Comparison of ENCODE assay signal across 13 cellular contexts in the genomic region with DNA sequence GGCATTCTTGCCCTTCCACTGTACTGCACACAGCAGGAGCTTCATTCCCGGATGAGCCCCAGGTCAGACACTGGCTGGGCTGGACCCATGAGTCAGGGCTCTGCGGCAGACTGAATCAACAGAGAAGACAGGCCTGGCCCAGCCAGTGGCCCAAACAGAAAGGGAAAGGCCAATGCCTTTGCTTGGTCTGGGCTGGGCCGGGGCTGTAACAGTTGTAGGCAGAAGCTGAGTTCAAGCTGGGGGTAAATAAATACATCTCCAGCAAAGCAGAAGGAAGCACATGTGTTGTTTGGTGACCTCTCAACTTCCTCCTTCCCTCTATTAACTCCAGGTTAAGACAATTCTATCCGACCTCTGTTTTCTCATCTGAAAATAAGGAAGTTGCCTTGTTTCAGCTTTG. TPM values are rescaled to one million over a fixed set of nuclear protein-coding genes. Genes with fewer than 3 reads are reported as not detected.
DNase-seq lines count a peak whose midpoint lies in the region; ATAC-seq and TF ChIP-seq lines count a peak whose summit lies in the region.
"Had no signal": no experiment of that assay in that cellular context is flagged by ENCODE, and none has a peak within 500 bp of the region (broad histone marks: within the 10 kb centered on the region; RNA-seq: fewer than 3 reads in every experiment).

No MANE protein-coding gene starts in this region.

- ATAC-seq in effector memory CD8-positive, alpha-beta T cell (replicated peaks): peak; percentile 52
- peak; percentile 93 for ATAC-seq in naive thymus-derived CD4-positive, alpha-beta T cell

- H3K9me3 Mint-ChIP-seq in CD14-positive monocyte: peaks cover 8 to 24% (median 20%) of the 10 kb centered on the region in 7 donors
- peaks cover 0 to 5% of the 10 kb centered on the region in 2 donors for H3K9me3 Mint-ChIP-seq in effector memory CD8-positive, alpha-beta T cell
- peaks cover 0 to 38% (median 16%) of the 10 kb centered on the region in 11 donors for H3K9me3 Mint-ChIP-seq in naive thymus-derived CD4-positive, alpha-beta T cell

- peak overlapping the region; percentile 60 to 63 for H3K4me3 Mint-ChIP-seq in CD14-positive monocyte
- no peak overlapping the region for H3K4me3 Mint-ChIP-seq in effector memory CD8-positive, alpha-beta T cell
- H3K4me3 Mint-ChIP-seq in naive thymus-derived CD4-positive, alpha-beta T cell: no peak overlapping the region

- H3K27ac Mint-ChIP-seq in CD14-positive monocyte: peak overlapping the region; percentile 96 to 99 (median 96)
- H3K27ac Mint-ChIP-seq in effector memory CD8-positive, alpha-beta T cell: no peak overlapping the region
- H3K27ac Mint-ChIP-seq in naive thymus-derived CD4-positive, alpha-beta T cell: no peak overlapping the region

- intact Hi-C loops in CD14-positive monocyte (cut with micrococcal nuclease): loop anchor here (2.0 to 10.0 kb wide), 2 partner anchors 54 to 74 kb away; no protein-coding TSS in a partner anchor
- intact Hi-C loops in naive thymus-derived CD4-positive, alpha-beta T cell (cut with micrococcal nuclease): no loop called here

- no peak overlapping the region for H3K27ac ChIP-seq in naive thymus-derived CD4-positive, alpha-beta T cell (ENCODE audit: low read depth, low read length)
- H3K27ac ChIP-seq: ascending aorta, GM23248 had no signal

- H3K36me3 ChIP-seq in naive thymus-derived CD4-positive, alpha-beta T cell (ENCODE audit: control insufficient read depth in 2 of 3, insufficient read depth in 3 of 3, low read length in 3 of 3): no peaks in the 10 kb centered on the region
- H3K36me3 ChIP-seq: ascending aorta had no signal

- no peaks in the 10 kb centered on the region for H3K4me1 ChIP-seq in naive thymus-derived CD4-positive, alpha-beta T cell (ENCODE audit: control insufficient read depth in 2 of 2, insufficient read depth in 2 of 2, low read length in 2 of 2)
- H3K4me1 ChIP-seq: ascending aorta had no signal

- H3K9me3 ChIP-seq in naive thymus-derived CD4-positive, alpha-beta T cell (ENCODE audit: control insufficient read depth in 2 of 3, low read length in 3 of 3): peaks cover 0 to 13% (median 0%) of the 10 kb centered on the region in 3 experiments
- H3K9me3 ChIP-seq: ascending aorta had no signal

- CTCF ChIA-PET in naive thymus-derived CD4-positive, alpha-beta T cell (lab: Charles Lee): no interaction called here

- H3K27me3 ChIP-seq in naive thymus-derived CD4-positive, alpha-beta T cell (ENCODE audit: control insufficient read depth in 2 of 2, insufficient read depth in 2 of 2, low read length in 2 of 2): no peaks in the 10 kb centered on the region
- H3K27me3 ChIP-seq: ascending aorta had no signal

- H3K4me1 Mint-ChIP-seq in CD14-positive monocyte: peaks cover 52% of the 10 kb centered on the region
- H3K4me1 Mint-ChIP-seq in effector memory CD8-positive, alpha-beta T cell (ENCODE audit: low read depth in 2 of 2): no peaks in the 10 kb centered on the region
- peaks cover 0 to 4% (median 0%) of the 10 kb centered on the region in 7 donors for H3K4me1 Mint-ChIP-seq in naive thymus-derived CD4-positive, alpha-beta T cell

- H3K4me3 ChIP-seq in naive thymus-derived CD4-positive, alpha-beta T cell (ENCODE audit: low read length): no peak overlapping the region
- H3K4me3 ChIP-seq: ascending aorta, esophagus squamous epithelium, GM23248 had no signal

- TF ChIP-seq CTCF in CD14-positive monocyte (IDR thresholded peaks at IDR 0.05): no peak

- peaks cover 0 to 11% (median 3%) of the 10 kb centered on the region in 3 donors for H3K27me3 Mint-ChIP-seq in CD14-positive monocyte (ENCODE audit: low read depth in 3 of 3)
- H3K27me3 Mint-ChIP-seq in effector memory CD8-positive, alpha-beta T cell: peaks cover 9 to 55% of the 10 kb centered on the region in 2 donors
- H3K27me3 Mint-ChIP-seq in naive thymus-derived CD4-positive, alpha-beta T cell: peaks cover 0 to 19% (median 9%) of the 10 kb centered on the region in 5 donors

- peaks cover 3% of the 10 kb centered on the region in 2 donors for H3K36me3 Mint-ChIP-seq in CD14-positive monocyte
- no peaks in the 10 kb centered on the region for H3K36me3 Mint-ChIP-seq in effector memory CD8-positive, alpha-beta T cell (ENCODE audit: insufficient read depth)
- H3K36me3 Mint-ChIP-seq in naive thymus-derived CD4-positive, alpha-beta T cell: peaks cover 0 to 18% (median 1%) of the 10 kb centered on the region in 5 donors

- DNase-seq in CD14-positive monocyte (ENCODE audit: low spot score) (peak; percentile 95), NOMO-1 treated with dmso at 0.1 percent for 144 hours (lab: John Stamatoyannopoulos, UW; ENCODE audit: unreplicated experiment) (peak; percentile 89), NCI-H146 treated with DMSO at 0.1 percent for 48 hours (lab: John Stamatoyannopoulos, UW; ENCODE audit: unreplicated experiment) (no peak), GM19240 (ENCODE audit: insufficient read length, low spot score) (no peak), NCI-H1436 treated with DMSO at 0.1 percent for 48 hours (lab: John Stamatoyannopoulos, UW) (no peak), NCI-H2081 (lab: John Stamatoyannopoulos, UW) (no peak)
- DNase-seq in effector memory CD8-positive, alpha-beta T cell: no peak
- peak in 1 of 9 donors; percentile 13 for DNase-seq in naive thymus-derived CD4-positive, alpha-beta T cell
- DNase-seq: esophagus squamous epithelium, GM23248, NCI-H1048 had no signal

- POLR2A ChIA-PET in naive thymus-derived CD4-positive, alpha-beta T cell (lab: Charles Lee): no interaction called here

RNA-seq across cellular contexts. Expression of a gene that starts 1.8 kb away (rescaled TPM):
- under 1 TPM; 0.05 to 0.11 TPM for polyA plus RNA-seq in CD14-positive monocyte
- total RNA-seq in naive thymus-derived CD4-positive, alpha-beta T cell: under 1 TPM in 3 of 5 experiments, not detected in 2; 0.11 to 0.60 (median 0.37) TPM
- under 1 TPM in 1 of 2 donors, not detected in 1; 0.18 TPM for polyA plus RNA-seq in naive thymus-derived CD4-positive, alpha-beta T cell
- total RNA-seq: ascending aorta, esophagus squamous epithelium, GM23248 had no signal
- polyA plus RNA-seq: GM23248 had no signal

RNA-seq across cellular contexts. Expression of a gene that starts 11.7 kb away (rescaled TPM):
- polyA plus RNA-seq in CD14-positive monocyte: not detected
- not detected for total RNA-seq in naive thymus-derived CD4-positive, alpha-beta T cell
- not detected for polyA plus RNA-seq in naive thymus-derived CD4-positive, alpha-beta T cell
- total RNA-seq: ascending aorta; GM23248; T-helper 2 cell treated with Interferon-gamma antibody and Interleukin-4, amounts not matched to agents 100 ng/mL and 5 ng/mL, for 36 hours had no signal
- polyA plus RNA-seq: GM23248 had no signal

Comparison
In these comparisons a context has a peak if more than half of its experiments do, and no peak if none do; other contexts are left out.
1. DNase-seq: peak in CD14-positive monocyte (single experiment) and NOMO-1 treated with dmso at 0.1 percent for 144 hours (single experiment); none in effector memory CD8-positive, alpha-beta T cell (0 of 3), NCI-H146 treated with DMSO at 0.1 percent for 48 hours (single experiment), GM19240 (single experiment), NCI-H1436 treated with DMSO at 0.1 percent for 48 hours (single experiment) and NCI-H2081 (0 of 2).
2. H3K27ac Mint-ChIP-seq: peak in CD14-positive monocyte (7 of 7); none in effector memory CD8-positive, alpha-beta T cell (0 of 2) and naive thymus-derived CD4-positive, alpha-beta T cell (0 of 9).
3. H3K4me3 Mint-ChIP-seq: peak in CD14-positive monocyte (2 of 2); none in effector memory CD8-positive, alpha-beta T cell (0 of 2) and naive thymus-derived CD4-positive, alpha-beta T cell (0 of 10).
4. intact Hi-C loops: an anchor here in CD14-positive monocyte (2.0 to 10.0 kb wide); none called in naive thymus-derived CD4-positive, alpha-beta T cell.